In the genomic region with DNA sequence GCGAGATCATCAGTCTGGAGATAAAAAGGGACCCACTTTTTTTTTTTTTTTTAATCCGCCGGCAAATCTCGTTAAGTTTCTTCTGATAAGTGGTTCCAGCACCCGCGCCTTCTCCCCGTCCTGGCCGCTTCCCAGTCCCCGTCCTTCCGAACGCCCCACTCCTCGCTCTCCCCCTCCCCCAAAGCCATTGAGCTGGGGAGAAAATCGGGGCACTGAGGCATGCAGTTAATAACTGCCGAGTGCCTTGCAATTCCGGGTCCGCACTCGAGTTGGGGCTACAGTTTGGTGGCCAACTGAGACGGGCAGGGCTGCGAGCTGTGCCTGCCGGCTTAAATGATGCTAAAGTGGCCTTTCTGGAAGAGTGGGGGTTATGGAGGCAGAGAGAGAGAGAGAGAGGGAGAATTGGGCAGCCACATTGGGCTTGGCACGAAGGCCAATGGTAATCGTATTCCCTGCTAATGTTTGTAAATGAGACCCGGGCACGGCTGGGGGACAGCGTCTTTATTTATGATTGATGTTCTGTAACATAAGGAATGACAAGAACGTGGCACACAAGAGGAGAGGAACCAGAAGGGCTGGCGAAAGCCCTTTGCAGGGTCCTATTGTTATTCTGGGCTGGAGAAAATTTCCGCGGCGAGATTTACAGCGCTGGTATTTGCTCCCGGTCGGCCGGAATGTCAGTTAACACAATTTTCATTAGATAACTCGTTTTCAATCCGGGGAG, we compare ENCODE assay signal across 14 cellular contexts. TPM values are rescaled to one million over a fixed set of nuclear protein-coding genes. Genes with fewer than 3 reads are reported as not detected.
DNase-seq lines count a peak whose midpoint lies in the region; ATAC-seq and TF ChIP-seq lines count a peak whose summit lies in the region.
"Had no signal": no experiment of that assay in that cellular context is flagged by ENCODE, and none has a peak within 500 bp of the region (broad histone marks: within the 10 kb centered on the region; RNA-seq: fewer than 3 reads in every experiment).

No MANE protein-coding gene starts in this region.

- TF ChIP-seq CTCF in mesothelial cell of epicardium (IDR thresholded peaks at IDR 0.05; ENCODE audit: unreplicated experiment): no peak

- ATAC-seq in GM21717 (IDR thresholded peaks at IDR 0.05; ENCODE audit: unreplicated experiment): no peak

- H3K4me1 Mint-ChIP-seq in activated naive CD8-positive, alpha-beta T cell treated with anti-CD3 and anti-CD28 coated beads for 36 hours: peaks cover 12% of the 10 kb centered on the region
- peaks cover 47% of the 10 kb centered on the region for H3K4me1 Mint-ChIP-seq in mesothelial cell of epicardium

- DNase-seq in DMS 273 (lab: John Stamatoyannopoulos, UW; ENCODE audit: unreplicated experiment) (peak; percentile 38), DMS 273 treated with DMSO at 0.1 percent for 48 hours (lab: John Stamatoyannopoulos, UW) (no peak), HEK293T (ENCODE audit: extremely low spot score) (no peak), mesothelial cell of epicardium (ENCODE audit: low spot score in 2 of 2, unreplicated experiment in 2 of 2) (peak in 1 of 2 experiments; percentile 43), superior temporal gyrus (ENCODE audit: extremely low spot score) (no peak)
- DNase-seq in activated naive CD8-positive, alpha-beta T cell treated with anti-CD3 and anti-CD28 coated beads for 36 hours: no peak
- no peak for DNase-seq in activated CD4-positive, CD25-positive, alpha-beta regulatory T cell (lab: John Stamatoyannopoulos, UW)
- DNase-seq: activated CD8-positive, alpha-beta memory T cell treated with anti-CD3 and anti-CD28 coated beads, Interleukin-2, amount 50 U/mL, for 4 hours; hippocampal formation; upper lobe of left lung had no signal

- H3K27me3 Mint-ChIP-seq in activated naive CD8-positive, alpha-beta T cell treated with anti-CD3 and anti-CD28 coated beads for 36 hours: peaks cover 76% of the 10 kb centered on the region
- H3K27me3 Mint-ChIP-seq in mesothelial cell of epicardium (ENCODE audit: low read depth): peaks cover 70% of the 10 kb centered on the region

- peak overlapping the region; percentile 66 for H3K4me3 Mint-ChIP-seq in activated naive CD8-positive, alpha-beta T cell treated with anti-CD3 and anti-CD28 coated beads for 36 hours
- peak overlapping the region; percentile 86 for H3K4me3 Mint-ChIP-seq in mesothelial cell of epicardium

- H3K27ac Mint-ChIP-seq in activated naive CD8-positive, alpha-beta T cell treated with anti-CD3 and anti-CD28 coated beads for 36 hours: no peak overlapping the region
- peak overlapping the region; percentile 64 for H3K27ac Mint-ChIP-seq in mesothelial cell of epicardium
- H3K27ac Mint-ChIP-seq: dendritic cell treated with granulocyte-macrophage colony-stimulating factor and Interleukin-4, amounts not matched to agents 40 ng/mL and 50 ng/mL, for 4 days had no signal

- H3K36me3 Mint-ChIP-seq in activated naive CD8-positive, alpha-beta T cell treated with anti-CD3 and anti-CD28 coated beads for 36 hours: no peaks in the 10 kb centered on the region
- no peaks in the 10 kb centered on the region for H3K36me3 Mint-ChIP-seq in mesothelial cell of epicardium

- CTCF ChIA-PET in HEK293T (lab: Yijun Ruan, JAX): no interaction called here

- H3K9me3 Mint-ChIP-seq in activated naive CD8-positive, alpha-beta T cell treated with anti-CD3 and anti-CD28 coated beads for 36 hours: no peaks in the 10 kb centered on the region
- no peaks in the 10 kb centered on the region for H3K9me3 Mint-ChIP-seq in mesothelial cell of epicardium
- H3K9me3 Mint-ChIP-seq: dendritic cell treated with granulocyte-macrophage colony-stimulating factor and Interleukin-4, amounts not matched to agents 40 ng/mL and 50 ng/mL, for 4 days had no signal

- POLR2A ChIA-PET in HEK293T (lab: Yijun Ruan, JAX): no interaction called here

TF ChIP-seq in HEK293T, 16 proteins besides CTCF, POLR2A, EP300 and RAD21:
- TF ChIP-seq NFRKB (IDR thresholded peaks at IDR 0.05): no peak
- no peak for TF ChIP-seq ELF4 (IDR thresholded peaks at IDR 0.05)
- TF ChIP-seq FOXA1 (IDR thresholded peaks at IDR 0.05): no peak
- TF ChIP-seq HDGF (IDR thresholded peaks at IDR 0.05; ENCODE audit: borderline replicate concordance): no peak
- TF ChIP-seq SUZ12 (IDR thresholded peaks at IDR 0.05): no peak
- 0 out of 2 replicates have a peak, but pooled peaks have one; percentile 20 for TF ChIP-seq ZNF384 (IDR thresholded peaks at IDR 0.05)
- TF ChIP-seq TARDBP (IDR thresholded peaks at IDR 0.05): no peak
- TF ChIP-seq BHLHE40 (IDR thresholded peaks at IDR 0.05; ENCODE audit: borderline replicate concordance): no peak
- TF ChIP-seq CTBP1 (IDR thresholded peaks at IDR 0.05; ENCODE audit: borderline replicate concordance): no peak
- TF ChIP-seq, protein P1, sequence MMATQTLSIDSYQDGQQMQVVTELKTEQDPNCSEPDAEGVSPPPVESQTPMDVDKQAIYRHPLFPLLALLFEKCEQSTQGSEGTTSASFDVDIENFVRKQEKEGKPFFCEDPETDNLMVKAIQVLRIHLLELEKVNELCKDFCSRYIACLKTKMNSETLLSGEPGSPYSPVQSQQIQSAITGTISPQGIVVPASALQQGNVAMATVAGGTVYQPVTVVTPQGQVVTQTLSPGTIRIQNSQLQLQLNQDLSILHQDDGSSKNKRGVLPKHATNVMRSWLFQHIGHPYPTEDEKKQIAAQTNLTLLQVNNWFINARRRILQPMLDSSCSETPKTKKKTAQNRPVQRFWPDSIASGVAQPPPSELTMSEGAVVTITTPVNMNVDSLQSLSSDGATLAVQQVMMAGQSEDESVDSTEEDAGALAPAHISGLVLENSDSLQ (IDR thresholded peaks at IDR 0.05): peak; percentile 35
- TF ChIP-seq SP1 (IDR thresholded peaks at IDR 0.05): no peak
- TF ChIP-seq ARNT (IDR thresholded peaks at IDR 0.05): no peak
- TF ChIP-seq FOXM1 (IDR thresholded peaks at IDR 0.05; ENCODE audit: borderline replicate concordance): no peak
- TF ChIP-seq L3MBTL2 (conservative IDR thresholded peaks at IDR 0.05): no peak
- TF ChIP-seq FOXK2 (IDR thresholded peaks at IDR 0.05): no peak

RNA-seq across cellular contexts. Expression of a gene that starts 1.8 kb away (rescaled TPM):
- total RNA-seq in activated naive CD8-positive, alpha-beta T cell treated with anti-CD3 and anti-CD28 coated beads for 36 hours: under 1 TPM in 1 of 2 experiments, not detected in 1; 0.02 TPM
- 26.9 to 31.3 TPM (median 28.3 TPM) in 3 replicates for total RNA-seq in mesothelial cell of epicardium
- total RNA-seq: HT1080, SK-MEL-5 had no signal

Comparison
In these comparisons a context has a peak if more than half of its experiments do, and no peak if none do; other contexts are left out.
1. RNA of a gene that starts 1.8 kb away (total RNA-seq): 26.9 to 31.3 TPM in mesothelial cell of epicardium; 0.02 TPM in activated naive CD8-positive, alpha-beta T cell treated with anti-CD3 and anti-CD28 coated beads for 36 hours; every median in the first group is over 10 times any median in the second.